Comparison of ENCODE assay signal across 19 cellular contexts in the genomic region with DNA sequence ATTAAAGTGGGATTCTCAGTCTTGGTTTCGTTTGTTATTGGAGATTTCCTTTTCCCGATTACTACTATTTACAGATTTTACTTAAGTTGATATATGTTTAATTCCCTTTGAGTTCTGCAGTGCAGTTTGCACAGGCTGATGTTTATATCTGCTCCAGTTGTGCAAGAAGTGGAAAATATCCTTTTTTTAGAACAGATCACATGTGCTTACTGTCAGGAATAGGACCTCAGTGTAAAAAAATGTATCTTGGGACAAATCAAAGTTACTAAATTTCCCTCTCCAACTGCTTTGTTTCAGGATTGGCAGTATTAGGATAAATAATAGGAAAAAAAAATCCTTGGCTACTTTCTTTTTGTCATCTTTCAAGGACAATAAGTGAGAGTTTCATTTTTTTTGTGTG. TPM values are rescaled to one million over a fixed set of nuclear protein-coding genes. Genes with fewer than 3 reads are reported as not detected.
DNase-seq lines count a peak whose midpoint lies in the region; ATAC-seq and TF ChIP-seq lines count a peak whose summit lies in the region.
"Had no signal": no experiment of that assay in that cellular context is flagged by ENCODE, and none has a peak within 500 bp of the region (broad histone marks: within the 10 kb centered on the region; RNA-seq: fewer than 3 reads in every experiment).

No MANE protein-coding gene starts in this region.

- H3K9ac ChIP-seq in skeletal muscle tissue (ENCODE audit: low read depth in 1 of 3, low read length in 3 of 3) = no peak overlapping the region

- H3K27ac ChIP-seq in coronary artery (peak overlapping the region; percentile 25 to 28), right atrium auricular region (peak overlapping the region; percentile 40 to 59), skeletal muscle tissue (ENCODE audit: low read depth, low read length) (peak overlapping the region; percentile 29)
- H3K27ac ChIP-seq: right lobe of liver had no signal

- TF ChIP-seq CTCF in AG09319 (IDR thresholded peaks at IDR 0.05; ENCODE audit: low read depth, low read length) = no peak
- TF ChIP-seq CTCF in coronary artery (IDR thresholded peaks at IDR 0.05) = no peak
- no peak for TF ChIP-seq CTCF in right atrium auricular region (IDR thresholded peaks at IDR 0.05)

- H3K4me1 ChIP-seq in right atrium auricular region (peaks cover 0 to 77% of the 10 kb centered on the region in 2 donors), skeletal muscle tissue (ENCODE audit: control insufficient read depth in 3 of 3, insufficient read depth in 3 of 3, low read length in 3 of 3) (peaks cover 52 to 83% (median 78%) of the 10 kb centered on the region in 3 donors)
- H3K4me1 ChIP-seq: right lobe of liver had no signal

- ATAC-seq in HG03457 (IDR thresholded peaks at IDR 0.05; ENCODE audit: unreplicated experiment) (no peak), left lobe of liver (no peak), GM18907 (IDR thresholded peaks at IDR 0.05; ENCODE audit: unreplicated experiment) (no peak)
- ATAC-seq: effector memory CD8-positive, alpha-beta T cell had no signal

- H3K9me3 ChIP-seq in right atrium auricular region = no peaks in the 10 kb centered on the region
- no peaks in the 10 kb centered on the region for H3K9me3 ChIP-seq in skeletal muscle tissue (ENCODE audit: control insufficient read depth in 3 of 3, low read length in 3 of 3)
- H3K9me3 ChIP-seq: Peyer's patch, right lobe of liver, upper lobe of left lung had no signal

- no peaks in the 10 kb centered on the region for H3K27me3 ChIP-seq in right atrium auricular region
- no peaks in the 10 kb centered on the region for H3K27me3 ChIP-seq in skeletal muscle tissue (ENCODE audit: control insufficient read depth in 3 of 3, insufficient read depth in 3 of 3, low read length in 3 of 3)
- H3K27me3 ChIP-seq: Peyer's patch, right lobe of liver, upper lobe of left lung had no signal

- peak overlapping the region; percentile 8 for H3K4me3 ChIP-seq in coronary artery
- no peak overlapping the region for H3K4me3 ChIP-seq in right atrium auricular region
- H3K4me3 ChIP-seq in skeletal muscle tissue (ENCODE audit: low read length in 3 of 3) = peak overlapping the region in 1 of 3 donors; percentile 33
- H3K4me3 ChIP-seq: Peyer's patch, right lobe of liver, upper lobe of left lung had no signal

- DNase-seq in AG09319 (ENCODE audit: extremely low read depth, low read depth) (peak; percentile 23), coronary artery (ENCODE audit: low spot score) (no peak), right atrium auricular region (ENCODE audit: low spot score) (no peak), epidermal melanocyte (ENCODE audit: insufficient read length, low spot score) (no peak), left lobe of liver (ENCODE audit: low spot score) (no peak)
- DNase-seq: activated naive CD4-positive, alpha-beta T cell treated with anti-CD3 and anti-CD28 coated beads, Interleukin-2, amount 50 U/mL, for 16 hours; CD8-positive, alpha-beta memory T cell; DND-41; effector memory CD8-positive, alpha-beta T cell; immature natural killer cell; mesendoderm; NCI-H2081 treated with DMSO at 0.1 percent for 48 hours; NCI-H526 treated with DMSO at 0.1 percent for 48 hours; Peyer's patch; right lobe of liver; upper lobe of left lung had no signal

- H3K36me3 ChIP-seq in right atrium auricular region (no peaks in the 10 kb centered on the region), skeletal muscle tissue (ENCODE audit: control insufficient read depth in 3 of 3, insufficient read depth in 3 of 3, low read length in 3 of 3) (no peaks in the 10 kb centered on the region)
- H3K36me3 ChIP-seq: Peyer's patch, right lobe of liver, upper lobe of left lung had no signal

RNA-seq across cellular contexts. Expression of a gene that starts 6.9 kb away (rescaled TPM):
- total RNA-seq in right atrium auricular region = 10 to 100 TPM; 47.6 to 68.6 TPM
- total RNA-seq in skeletal muscle tissue = 11.0 TPM
- 4.3 TPM for total RNA-seq in left lobe of liver
